ENCODE assay signal across 8 cellular contexts in genomic region chr3:171162986-171163723, GRCh38.
DNase-seq lines count a peak whose midpoint lies in the region; TF ChIP-seq lines count a peak whose summit lies in the region.

No MANE protein-coding gene starts in this region.

- peaks cover 4% of the 10 kb centered on the region for H3K36me3 ChIP-seq in parathyroid adenoma (ENCODE audit: control insufficient read depth, insufficient read depth, low read length)

- no peaks in the 10 kb centered on the region for H3K27me3 ChIP-seq in parathyroid adenoma (ENCODE audit: control insufficient read depth, insufficient read depth, low read length)

- TF ChIP-seq CTCF in NB4 (IDR thresholded peaks at IDR 0.05; ENCODE audit: low read depth, low read length) (peak; percentile 50), parathyroid adenoma (IDR thresholded peaks at IDR 0.05) (peak; percentile 28)

- H3K27ac ChIP-seq in parathyroid adenoma, result no peak overlapping the region

- no peak overlapping the region for H2AFZ ChIP-seq in parathyroid adenoma

- H3K79me2 ChIP-seq in parathyroid adenoma, result no peaks in the 10 kb centered on the region

- no peak for TF ChIP-seq POLR2A in NB4 (IDR thresholded peaks at IDR 0.05; ENCODE audit: extremely low read depth, insufficient read length)

- H3K4me3 ChIP-seq in NB4 (ENCODE audit: low read depth, low read length), result no peak overlapping the region
- H3K4me3 ChIP-seq in parathyroid adenoma (ENCODE audit: low read depth, low read length), result no peak overlapping the region

- H3K4me2 ChIP-seq in parathyroid adenoma (ENCODE audit: low read length), result no peak overlapping the region

- H3K4me1 ChIP-seq in parathyroid adenoma, result no peaks in the 10 kb centered on the region

- DNase-seq in NOMO-1 treated with DMSO at 0.1 percent for 48 hours (lab: John Stamatoyannopoulos, UW; ENCODE audit: unreplicated experiment) (peak; percentile 43), NOMO-1 treated with dmso at 0.1 percent for 144 hours (lab: John Stamatoyannopoulos, UW; ENCODE audit: unreplicated experiment) (no peak), NB4 (ENCODE audit: low read depth) (peak; percentile 63), dermis blood vessel endothelial cell (peak; percentile 49), COLO829 (ENCODE audit: low spot score) (no peak), nucleus accumbens (lab: John Stamatoyannopoulos, UW) (no peak), NCI-H510A treated with DMSO at 0.1 percent for 48 hours (lab: John Stamatoyannopoulos, UW) (no peak)

- H3K9me3 ChIP-seq in parathyroid adenoma (ENCODE audit: control insufficient read depth, low read length), result no peaks in the 10 kb centered on the region

- no peak overlapping the region for H3K9ac ChIP-seq in parathyroid adenoma

Comparison
In these comparisons a context has a peak if more than half of its experiments do, and no peak if none do; other contexts are left out.
1. DNase-seq: peak in NOMO-1 treated with DMSO at 0.1 percent for 48 hours (single experiment), NB4 (single experiment) and dermis blood vessel endothelial cell (single experiment); none in NOMO-1 treated with dmso at 0.1 percent for 144 hours (single experiment), COLO829 (single experiment), nucleus accumbens (0 of 56) and NCI-H510A treated with DMSO at 0.1 percent for 48 hours (single experiment).